ENCODE assay signal across 8 cellular contexts in genomic region chr11:64094463-64095223, GRCh38. TPM values are rescaled to one million over a fixed set of nuclear protein-coding genes. Genes with fewer than 3 reads are reported as not detected.
DNase-seq lines count a peak whose midpoint lies in the region; ATAC-seq and TF ChIP-seq lines count a peak whose summit lies in the region.
"Had no signal": no experiment of that assay in that cellular context is flagged by ENCODE, and none has a peak within 500 bp of the region (broad histone marks: within the 10 kb centered on the region; RNA-seq: fewer than 3 reads in every experiment).

No MANE protein-coding gene starts in this region.

- TF ChIP-seq CTCF in HCT116 (IDR thresholded peaks at IDR 0.05 in 2 of 3, conservative IDR thresholded peaks at IDR 0.05 in 1 of 3; ENCODE audit: borderline replicate concordance in 1 of 3, insufficient read depth in 1 of 3, low read depth in 2 of 3, low read length in 2 of 3) = no peak
- TF ChIP-seq CTCF in fibroblast of villous mesenchyme (IDR thresholded peaks at IDR 0.05; ENCODE audit: insufficient read depth, low read depth, low read length) = no peak

- RAD21 ChIA-PET in HCT116 (lab: Charles Lee; ENCODE audit: low non-redundant PET in 1 of 2, low total read pairs in 2 of 2, uncharacterized antibody in 2 of 2, unreplicated experiment in 2 of 2) = no interaction called here

- CTCF ChIA-PET in HCT116 (lab: Charles Lee) = no interaction called here

- POLR2A ChIA-PET in HCT116 (lab: Charles Lee) = no interaction called here

- peaks cover 0 to 5% of the 10 kb centered on the region in 2 donors for H3K4me1 Mint-ChIP-seq in effector memory CD8-positive, alpha-beta T cell (ENCODE audit: low read depth in 2 of 2)

- DNase-seq in HCT116 (ENCODE audit: low read depth, low spot score) (peak; percentile 76), SJSA1 (ENCODE audit: low read depth in 1 of 2, low spot score in 2 of 2) (peak; percentile 94 to 98), fibroblast of villous mesenchyme (ENCODE audit: low read depth) (peak; percentile 55), stromal cell of bone marrow (ENCODE audit: low read depth) (peak; percentile 81), DMS153 treated with DMSO at 0.1 percent for 48 hours (lab: John Stamatoyannopoulos, UW; ENCODE audit: unreplicated experiment) (no peak), NCI-H526 (lab: John Stamatoyannopoulos, UW) (no peak)
- no peak for DNase-seq in effector memory CD8-positive, alpha-beta T cell
- DNase-seq: NCI-H510A treated with DMSO at 0.1 percent for 48 hours had no signal

- peaks cover 21 to 26% of the 10 kb centered on the region in 2 experiments for H3K4me1 ChIP-seq in HCT116 (ENCODE audit: control insufficient read depth in 1 of 2, insufficient read depth in 2 of 2, low read length in 2 of 2)
- H3K4me1 ChIP-seq in SJSA1 (replicated peaks) = peaks cover 36% of the 10 kb centered on the region

- no peaks in the 10 kb centered on the region for H3K9me2 ChIP-seq in HCT116 (ENCODE audit: insufficient read depth)

- H3K9ac ChIP-seq in HCT116 (ENCODE audit: low read length) = peak overlapping the region; percentile 44

- no peak overlapping the region for H3K27ac Mint-ChIP-seq in effector memory CD8-positive, alpha-beta T cell

- no peaks in the 10 kb centered on the region for H3K27me3 Mint-ChIP-seq in effector memory CD8-positive, alpha-beta T cell

- ATAC-seq in HCT116 = peak; percentile 98
- ATAC-seq in effector memory CD8-positive, alpha-beta T cell (replicated peaks) = no peak

- H3K9me3 ChIP-seq in HCT116 (ENCODE audit: control insufficient read depth in 1 of 2, insufficient read depth in 1 of 2, low read depth in 1 of 2, low read length in 2 of 2) = no peaks in the 10 kb centered on the region
- no peaks in the 10 kb centered on the region for H3K9me3 ChIP-seq in SJSA1 (replicated peaks)

- H2AFZ ChIP-seq in HCT116 (ENCODE audit: low read depth, low read length, poor library complexity, severe bottlenecking) = no peak overlapping the region

- H3K27ac ChIP-seq in HCT116 (ENCODE audit: low read depth, low read length) (peak overlapping the region; percentile 49), SJSA1 (peak overlapping the region; percentile 71)

- H3K36me3 Mint-ChIP-seq in effector memory CD8-positive, alpha-beta T cell (ENCODE audit: insufficient read depth) = no peaks in the 10 kb centered on the region

- H3K36me3 ChIP-seq in HCT116 (ENCODE audit: control insufficient read depth in 1 of 2, insufficient read depth in 2 of 2, low read length in 2 of 2) (no peaks in the 10 kb centered on the region), SJSA1 (no peaks in the 10 kb centered on the region)

- H3K4me3 ChIP-seq in HCT116 (replicated peaks in 1 of 2; ENCODE audit: low read depth in 1 of 2, low read length in 2 of 2) = peak overlapping the region in 1 of 2 experiments; percentile 5; a peak in 1 of 4 replicates
- H3K4me3 ChIP-seq in SJSA1 = no peak overlapping the region
- H3K4me3 ChIP-seq in fibroblast of villous mesenchyme (ENCODE audit: low read depth, low read length) = no peak overlapping the region

- H3K27me3 ChIP-seq in HCT116 (ENCODE audit: insufficient read depth, low read length) (no peaks in the 10 kb centered on the region), SJSA1 (replicated peaks) (no peaks in the 10 kb centered on the region)

- H3K4me3 Mint-ChIP-seq in effector memory CD8-positive, alpha-beta T cell = no peak overlapping the region

- TF ChIP-seq POLR2A in HCT116 (IDR thresholded peaks at IDR 0.05; ENCODE audit: borderline replicate concordance, extremely low read depth, insufficient read depth, insufficient read length) = no peak

- no peaks in the 10 kb centered on the region for H3K9me3 Mint-ChIP-seq in effector memory CD8-positive, alpha-beta T cell

- TF ChIP-seq RAD21 in HCT116 (IDR thresholded peaks at IDR 0.05; ENCODE audit: low read depth) = no peak

- BruUV-seq in HCT116 (replicated peaks; lab: Mats Ljungman, UMichigan) = no TSS peak

- H4K20me1 ChIP-seq in HCT116 (ENCODE audit: insufficient read depth) = no peaks in the 10 kb centered on the region; the same call in 1 of the 2 replicates

- intact Hi-C loops in HCT116 (cut with micrococcal nuclease) = no loop called here

- no peaks in the 10 kb centered on the region for H3K79me2 ChIP-seq in HCT116 (ENCODE audit: insufficient read depth, low read length)

- peak overlapping the region; percentile 66 for H3K4me2 ChIP-seq in HCT116 (ENCODE audit: low read length)

TF ChIP-seq in HCT116, 20 proteins besides CTCF, POLR2A, EP300 and RAD21:
- TF ChIP-seq YY1 (IDR thresholded peaks at IDR 0.05; ENCODE audit: extremely low read depth, insufficient replicate concordance, low read depth, low read length) (peak; percentile 48), SP1 (IDR thresholded peaks at IDR 0.05; ENCODE audit: low read depth) (no peak), ZBTB33 (IDR thresholded peaks at IDR 0.05; ENCODE audit: extremely low read depth, insufficient replicate concordance, low read length) (no peak)

RNA-seq across cellular contexts. Expression of gene FLRT1, which starts 58.9 kb away (rescaled TPM):
- total RNA-seq in HCT116 (2021; ENCODE audit: unreplicated experiment) (0.15 TPM), fibroblast of villous mesenchyme (under 0.01 TPM in 2 replicates)
- polyA plus RNA-seq in HCT116 (2012) = 0.75 and 0.91 TPM in 2 replicates
- 0.18 TPM in 1 of 2 replicates, not detected in the other for total RNA-seq in SJSA1 (2014; rRNA removed; shearing (Covaris generic))

Comparison
In these comparisons a context has a peak if more than half of its experiments do, and no peak if none do; other contexts are left out.
1. DNase-seq: peak in HCT116 (single experiment), SJSA1 (2 of 2), fibroblast of villous mesenchyme (single experiment) and stromal cell of bone marrow (single experiment); none in DMS153 treated with DMSO at 0.1 percent for 48 hours (single experiment), effector memory CD8-positive, alpha-beta T cell (0 of 3) and NCI-H526 (0 of 2).